ENCODE assay signal across 8 cellular contexts in the genomic region with DNA sequence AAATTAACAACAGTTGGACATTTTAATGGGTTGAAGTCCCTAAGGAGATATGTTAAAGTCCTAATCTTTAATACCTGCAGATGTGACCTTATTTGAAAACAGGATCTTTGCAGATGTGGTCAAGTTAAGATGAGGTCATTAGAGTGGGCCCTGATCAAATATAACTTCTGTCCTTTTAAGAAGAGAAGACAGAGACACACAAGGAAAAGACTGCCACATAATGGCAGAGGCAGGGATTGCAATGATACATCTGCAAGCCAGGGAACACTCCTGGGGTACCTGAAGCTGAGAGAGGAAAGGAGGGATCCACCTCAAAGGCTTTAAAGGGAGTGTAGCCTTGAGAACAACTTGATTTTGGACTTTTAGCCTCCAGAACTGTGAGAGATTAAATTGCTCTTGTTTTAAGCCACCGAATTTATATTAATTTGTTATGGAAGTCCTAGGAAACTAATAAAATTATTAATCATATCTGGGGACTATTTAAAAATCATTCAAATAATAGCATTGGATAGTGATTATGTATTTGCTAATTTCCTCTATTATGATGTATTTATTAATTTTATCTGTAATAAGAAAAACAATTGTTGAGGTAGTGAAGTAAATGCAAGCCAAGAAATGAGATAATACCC.
DNase-seq lines count a peak whose midpoint lies in the region; ATAC-seq and TF ChIP-seq lines count a peak whose summit lies in the region.

No MANE protein-coding gene starts in this region.

- H3K27me3 Mint-ChIP-seq in brain = peaks cover 4% of the 10 kb centered on the region
- no peaks in the 10 kb centered on the region for H3K27me3 Mint-ChIP-seq in nephron progenitor cell (ENCODE audit: low read depth, poor library complexity)

- no peaks in the 10 kb centered on the region for H3K4me1 Mint-ChIP-seq in brain
- no peaks in the 10 kb centered on the region for H3K4me1 Mint-ChIP-seq in nephron progenitor cell

- ATAC-seq in GM21381 (IDR thresholded peaks at IDR 0.05; ENCODE audit: unreplicated experiment) = peak; percentile 54
- ATAC-seq in HG02571 (IDR thresholded peaks at IDR 0.05; ENCODE audit: unreplicated experiment) = no peak

- TF ChIP-seq CTCF in brain (conservative IDR thresholded peaks at IDR 0.05) (peak; percentile 53 to 69), nephron progenitor cell (IDR thresholded peaks at IDR 0.05) (peak; percentile 68)

- H3K4me3 Mint-ChIP-seq in brain (no peak overlapping the region), nephron progenitor cell (no peak overlapping the region)

- peak; percentile 45 for DNase-seq in DMS53 treated with DMSO at 0.1 percent for 48 hours (lab: John Stamatoyannopoulos, UW; ENCODE audit: unreplicated experiment)
- DNase-seq in M059J (ENCODE audit: low read depth) = peak; percentile 1
- DNase-seq in nephron progenitor cell = peak; percentile 55
- no peak for DNase-seq in activated effector memory CD4-positive, alpha-beta T cell treated with Interleukin-2 at 50 U/mL for 16 hours
- no peak for DNase-seq in posterior vena cava (ENCODE audit: low spot score)

- H3K36me3 Mint-ChIP-seq in brain (no peaks in the 10 kb centered on the region), nephron progenitor cell (ENCODE audit: low read depth) (no peaks in the 10 kb centered on the region)

- H3K9me3 Mint-ChIP-seq in brain (no peaks in the 10 kb centered on the region), nephron progenitor cell (no peaks in the 10 kb centered on the region)

- intact Hi-C loops in posterior vena cava (cut with DNase I) = no loop called here

- no peak overlapping the region for H3K27ac Mint-ChIP-seq in brain
- H3K27ac Mint-ChIP-seq in nephron progenitor cell = no peak overlapping the region

Comparison
In these comparisons a context has a peak if more than half of its experiments do, and no peak if none do; other contexts are left out.
1. DNase-seq: peak in DMS53 treated with DMSO at 0.1 percent for 48 hours (single experiment), M059J (single experiment) and nephron progenitor cell (single experiment); none in activated effector memory CD4-positive, alpha-beta T cell treated with Interleukin-2 at 50 U/mL for 16 hours (single experiment) and posterior vena cava (single experiment).